Comparison of ENCODE assay signal across 8 cellular contexts in genomic region chr5:137498736-137499505, GRCh38. TPM values are rescaled to one million over a fixed set of nuclear protein-coding genes. Genes with fewer than 3 reads are reported as not detected.
DNase-seq lines count a peak whose midpoint lies in the region; ATAC-seq and TF ChIP-seq lines count a peak whose summit lies in the region.

Gene SPOCK1 (minus strand): TSS chr5:137499326.

- peaks cover 14 to 25% of the 10 kb centered on the region in 2 donors for H3K27me3 Mint-ChIP-seq in CD8-positive, alpha-beta memory T cell
- peaks cover 42% of the 10 kb centered on the region for H3K27me3 Mint-ChIP-seq in nephron progenitor cell (ENCODE audit: low read depth, poor library complexity)

- no peaks in the 10 kb centered on the region for H4K20me1 ChIP-seq in OCI-LY1 (ENCODE audit: insufficient read depth, low read length)

- no peaks in the 10 kb centered on the region for H3K36me3 ChIP-seq in CD8-positive, alpha-beta memory T cell (ENCODE audit: insufficient read depth, low read length)
- no peaks in the 10 kb centered on the region for H3K36me3 ChIP-seq in OCI-LY1 (ENCODE audit: insufficient read depth, low read length)

- no peaks in the 10 kb centered on the region for H3K36me3 Mint-ChIP-seq in CD8-positive, alpha-beta memory T cell
- no peaks in the 10 kb centered on the region for H3K36me3 Mint-ChIP-seq in nephron progenitor cell (ENCODE audit: low read depth)

- no peaks in the 10 kb centered on the region for H3K4me1 Mint-ChIP-seq in CD8-positive, alpha-beta memory T cell
- H3K4me1 Mint-ChIP-seq in nephron progenitor cell: no peaks in the 10 kb centered on the region

- H3K4me2 ChIP-seq in OCI-LY1 (ENCODE audit: low read length): no peak within 1 kb of the TSS

- no peaks in the 10 kb centered on the region for H3K9me3 ChIP-seq in CD8-positive, alpha-beta memory T cell (ENCODE audit: low read length)
- H3K9me3 ChIP-seq in OCI-LY1 (ENCODE audit: low read length): no peaks in the 10 kb centered on the region

- peak; percentile 41 for TF ChIP-seq CTCF in OCI-LY1 (IDR thresholded peaks at IDR 0.05; ENCODE audit: low read length)
- TF ChIP-seq CTCF in nephron progenitor cell (IDR thresholded peaks at IDR 0.05): peak; percentile 52

- H2AFZ ChIP-seq in OCI-LY1 (ENCODE audit: low read length): no peak within 1 kb of the TSS

- H3F3A ChIP-seq in OCI-LY1 (ENCODE audit: insufficient read depth, low read length): no peaks in the 10 kb centered on the region

- H3K9ac ChIP-seq in OCI-LY1 (ENCODE audit: low read length): no peak within 1 kb of the TSS

- ATAC-seq in GM19397 (IDR thresholded peaks at IDR 0.05; ENCODE audit: unreplicated experiment): peak; percentile 98
- ATAC-seq in HG03520 (IDR thresholded peaks at IDR 0.05; ENCODE audit: unreplicated experiment): peak; percentile 90

- no peaks in the 10 kb centered on the region for H3K27me3 ChIP-seq in CD8-positive, alpha-beta memory T cell (ENCODE audit: insufficient read depth, low read length, poor library complexity, severe bottlenecking)
- no peaks in the 10 kb centered on the region for H3K27me3 ChIP-seq in OCI-LY1 (ENCODE audit: insufficient read depth, low read length)

- no peaks in the 10 kb centered on the region for H3K79me2 ChIP-seq in OCI-LY1 (ENCODE audit: insufficient read depth, low read length)

- no peak within 1 kb of the TSS for H3K4me3 Mint-ChIP-seq in CD8-positive, alpha-beta memory T cell
- peak within 1 kb of the TSS; percentile 73 for H3K4me3 Mint-ChIP-seq in nephron progenitor cell

- H3K9me2 ChIP-seq in OCI-LY1 (ENCODE audit: low read depth, low read length): no peaks in the 10 kb centered on the region

- H3K27ac ChIP-seq in CD8-positive, alpha-beta memory T cell (ENCODE audit: low read depth, low read length): no peak within 1 kb of the TSS
- H3K27ac ChIP-seq in OCI-LY1 (ENCODE audit: low read depth, low read length, poor library complexity, severe bottlenecking): no peak within 1 kb of the TSS

- H3K4me3 ChIP-seq in CD8-positive, alpha-beta memory T cell (ENCODE audit: low read length): no peak within 1 kb of the TSS
- no peak within 1 kb of the TSS for H3K4me3 ChIP-seq in OCI-LY1 (ENCODE audit: low read depth, low read length, poor library complexity, severe bottlenecking)

- H3K4me1 ChIP-seq in CD8-positive, alpha-beta memory T cell (ENCODE audit: insufficient read depth, low read length): no peaks in the 10 kb centered on the region
- no peaks in the 10 kb centered on the region for H3K4me1 ChIP-seq in OCI-LY1 (ENCODE audit: insufficient read depth, low read length, severe bottlenecking)

- no peak within 1 kb of the TSS for H3K27ac Mint-ChIP-seq in CD8-positive, alpha-beta memory T cell
- no peak within 1 kb of the TSS for H3K27ac Mint-ChIP-seq in nephron progenitor cell

- POLR2A ChIA-PET in CD8-positive, alpha-beta memory T cell (lab: Charles Lee): no interaction called here

- CTCF ChIA-PET in CD8-positive, alpha-beta memory T cell (lab: Charles Lee): no interaction called here

- peaks cover 0 to 2% (median 0%) of the 10 kb centered on the region in 5 donors for H3K9me3 Mint-ChIP-seq in CD8-positive, alpha-beta memory T cell
- no peaks in the 10 kb centered on the region for H3K9me3 Mint-ChIP-seq in nephron progenitor cell

- peak in 4 of 5 donors; percentile 10 to 34 (median 20) for DNase-seq in CD8-positive, alpha-beta memory T cell
- DNase-seq in activated T-helper 1 cell treated with anti-CD3 and anti-CD28 coated beads, Interleukin-2, amount 50 U/mL, for 16 hours (ENCODE audit: low read depth in 1 of 2, low spot score in 1 of 2): peak; percentile 7 to 9
- peak; percentile 45 for DNase-seq in fibroblast of the conjunctiva (ENCODE audit: low read depth)
- peak; percentile 91 for DNase-seq in nephron progenitor cell
- peak; percentile 57 for DNase-seq in stromal cell of bone marrow (ENCODE audit: low read depth)

RNA-seq across cellular contexts. Expression of gene SPOCK1, which starts in this region (rescaled TPM):
- total RNA-seq in CD8-positive, alpha-beta memory T cell: not detected
- not detected for polyA plus RNA-seq in CD8-positive, alpha-beta memory T cell

Comparison
In these comparisons a context has a peak if more than half of its experiments do, and no peak if none do; other contexts are left out.
1. Peak in DNase-seq in CD8-positive, alpha-beta memory T cell; RNA of the gene not detected or under 1 TPM.
2. DNase-seq: peak in every context shown above with its lines; median percentile 91 in nephron progenitor cell; 57 in stromal cell of bone marrow; 45 in fibroblast of the conjunctiva; 20 in CD8-positive, alpha-beta memory T cell; 8 in activated T-helper 1 cell treated with anti-CD3 and anti-CD28 coated beads, Interleukin-2, amount 50 U/mL, for 16 hours.